In the genomic region with DNA sequence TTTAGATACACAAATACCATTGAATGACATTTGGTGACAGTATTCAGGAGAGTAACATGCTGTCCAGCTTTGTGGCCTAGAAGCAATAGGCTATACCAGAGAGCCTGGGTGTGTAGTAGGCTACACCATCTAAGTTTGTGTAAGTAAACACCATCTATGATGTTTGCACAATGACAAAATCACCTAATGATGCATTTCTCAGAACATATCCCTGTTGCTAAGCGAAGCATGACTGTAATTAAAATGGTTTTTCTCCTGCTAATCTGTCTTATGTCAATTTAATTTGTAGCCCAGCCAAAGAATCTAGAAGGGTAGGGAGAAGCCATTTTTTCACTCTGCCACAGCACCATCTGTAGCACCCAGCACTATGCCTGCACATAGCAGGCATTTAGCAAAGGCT, we compare ENCODE assay signal across 26 cellular contexts. TPM values are rescaled to one million over a fixed set of nuclear protein-coding genes. Genes with fewer than 3 reads are reported as not detected.
A peak's percentile ranks its signal among the peaks of the same experiment; 100 is the strongest.
DNase-seq lines count a peak whose midpoint lies in the region; ATAC-seq, FAIRE-seq and TF ChIP-seq lines count a peak whose summit lies in the region.
"Had no signal": no experiment of that assay in that cellular context is flagged by ENCODE, and none has a peak within 500 bp of the region (broad histone marks: within the 10 kb centered on the region; RNA-seq: fewer than 3 reads in every experiment).

No MANE protein-coding gene starts in this region.

- in situ Hi-C loops in K562 (cut with MboI): no loop called here

- H4K91ac ChIP-seq in neuronal stem cell (ENCODE audit: low read depth, low read length, poor library complexity): no peak overlapping the region

- no peaks in the 10 kb centered on the region for H3K36me3 ChIP-seq in K562 (ENCODE audit: control insufficient read depth, insufficient read depth, low read length)
- no peaks in the 10 kb centered on the region for H3K36me3 ChIP-seq in neuronal stem cell (replicated peaks in 1 of 2; ENCODE audit: control insufficient read depth in 2 of 2, insufficient read depth in 2 of 2, low read length in 2 of 2)
- H3K36me3 ChIP-seq: neutrophil, tibial artery had no signal

- CTCF ChIA-PET in K562 (lab: Yijun Ruan, JAX; ENCODE audit: low intra/inter-chr PET ratio): no interaction called here

- H3K27ac ChIP-seq in K562 (ENCODE audit: extremely low read depth, low read depth, low read length) (no peak overlapping the region), neuronal stem cell (replicated peaks; ENCODE audit: low read length) (no peak overlapping the region)
- H3K27ac ChIP-seq: GM23248, HL-60, neutrophil, tibial artery had no signal

- H4K20me1 ChIP-seq in K562 (replicated peaks; ENCODE audit: control insufficient read depth, insufficient read depth, low read length): no peaks in the 10 kb centered on the region

- no peak overlapping the region for H2BK12ac ChIP-seq in neuronal stem cell (ENCODE audit: low read length)

- TF ChIP-seq EP300 in K562 (IDR thresholded peaks at IDR 0.05; ENCODE audit: low read length): no peak

- no peak overlapping the region for H4K8ac ChIP-seq in neuronal stem cell (ENCODE audit: low read depth, low read length)

- H2BK120ac ChIP-seq in neuronal stem cell (ENCODE audit: low read depth, low read length): no peak overlapping the region

- peaks cover 5% of the 10 kb centered on the region for H3K9me1 ChIP-seq in K562 (ENCODE audit: control insufficient read depth, insufficient read depth, low read length)

- H2BK5ac ChIP-seq in neuronal stem cell (ENCODE audit: low read length): no peak overlapping the region

- H3K79me1 ChIP-seq in neuronal stem cell (ENCODE audit: low read depth, low read length): no peaks in the 10 kb centered on the region

- H3K14ac ChIP-seq in neuronal stem cell (ENCODE audit: low read length): no peak overlapping the region

- DNase-seq in DMS53 (lab: John Stamatoyannopoulos, UW): peak; percentile 56
- peak; percentile 33 for DNase-seq in NCI-H146 treated with DMSO at 0.1 percent for 48 hours (lab: John Stamatoyannopoulos, UW; ENCODE audit: unreplicated experiment)
- no peak for DNase-seq in K562 (ENCODE audit: extremely low read depth in 1 of 4, low spot score in 3 of 4)
- DNase-seq in neuronal stem cell (ENCODE audit: low spot score): no peak
- no peak for DNase-seq in GM19238 (ENCODE audit: insufficient read length, low spot score)
- DNase-seq in activated T-cell treated with anti-CD3 and anti-CD28 coated beads, Interleukin-2, amount 50 U/mL, for 48 hours: no peak
- DNase-seq in NOMO-1 treated with DMSO at 0.1 percent for 48 hours (lab: John Stamatoyannopoulos, UW; ENCODE audit: unreplicated experiment): no peak
- DNase-seq: activated CD4-positive, alpha-beta T cell treated with anti-CD3 and anti-CD28 coated beads, Interleukin-2, amount 50 U/mL, for 4 hours; activated CD8-positive, alpha-beta memory T cell treated with anti-CD3 and anti-CD28 coated beads, Interleukin-2, amount 50 U/mL, for 4 hours; AML-193; effector memory CD8-positive, alpha-beta T cell; GM23248; hippocampal formation; NCI-H1105; NCI-H345; stimulated activated CD4-positive, alpha-beta T cell treated with anti-CD3 and anti-CD28 coated beads, Interleukin-2, amount 100 ng/mL, for 48 hours; stimulated activated naive CD8-positive, alpha-beta T cell treated with anti-CD3 and anti-CD28 coated beads, Interleukin-15, Interleukin-2, amounts not matched to agents 100 U/mL and 50 U/mL, for 24 hours; T-helper 2 cell; tibial artery had no signal

- H3K79me2 ChIP-seq in K562 (ENCODE audit: control insufficient read depth, insufficient read depth, low read length): no peaks in the 10 kb centered on the region

- no peak overlapping the region for H3K9ac ChIP-seq in K562 (ENCODE audit: insufficient read depth in 1 of 2, low read depth in 2 of 2, low read length in 2 of 2)
- H3K9ac ChIP-seq in neuronal stem cell (ENCODE audit: low read depth, low read length, poor library complexity): no peak overlapping the region
- H3K9ac ChIP-seq: GM23248 had no signal

- BruUV-seq in K562 (replicated peaks; lab: Mats Ljungman, UMichigan): no TSS peak

- H2AFZ ChIP-seq in K562 (ENCODE audit: low read depth, low read length) (0 out of 2 replicates have a peak overlapping the region, but pooled peaks have one; percentile 26), neuronal stem cell (ENCODE audit: low read length) (peak overlapping the region; percentile 34)
- H2AFZ ChIP-seq: GM23248 had no signal

- no peak for TF ChIP-seq RAD21 in K562 (CRISPR knock-in tag; conservative IDR thresholded peaks at IDR 0.05 in 1 of 2, IDR thresholded peaks at IDR 0.05 in 1 of 2)

- no peak for ATAC-seq in K562
- ATAC-seq: effector memory CD8-positive, alpha-beta T cell; esophagus mucosa; stimulated activated naive CD8-positive, alpha-beta T cell treated with anti-CD3 and anti-CD28 coated beads, Interleukin-15, Interleukin-2, amounts not matched to agents 100 U/mL and 50 U/mL, for 24 hours had no signal

- no peak for FAIRE-seq in K562 (lab: Jason Lieb, UNC)
- FAIRE-seq: frontal cortex had no signal

- H3K4me2 ChIP-seq in K562 (ENCODE audit: insufficient read depth, low read length) (no peak overlapping the region), neuronal stem cell (ENCODE audit: insufficient read depth, low read length, poor library complexity, severe bottlenecking) (no peak overlapping the region)
- H3K4me2 ChIP-seq: smooth muscle cell had no signal

- H3K4me1 ChIP-seq in K562 (replicated peaks in 1 of 2; ENCODE audit: control insufficient read depth in 2 of 2, insufficient read depth in 2 of 2, low read length in 2 of 2) (peaks cover 8% of the 10 kb centered on the region in 2 experiments; a peak in 4 of 5 replicates), neuronal stem cell (ENCODE audit: control insufficient read depth in 2 of 2, insufficient read depth in 1 of 2, low read depth in 1 of 2, low read length in 2 of 2) (no peaks in the 10 kb centered on the region)

- no peak overlapping the region for H3K23ac ChIP-seq in neuronal stem cell (ENCODE audit: low read depth, low read length, poor library complexity)

- H3K4ac ChIP-seq in neuronal stem cell (ENCODE audit: low read length): no peak overlapping the region

- H3K4me3 ChIP-seq in K562: no peak overlapping the region
- H3K4me3 ChIP-seq in neuronal stem cell (ENCODE audit: low read length in 2 of 2): no peak overlapping the region
- H3K4me3 ChIP-seq: GM23248, smooth muscle cell, tibial artery had no signal

- no peak overlapping the region for H2BK15ac ChIP-seq in neuronal stem cell (ENCODE audit: low read length)

- TF ChIP-seq POLR2A in K562 (conservative IDR thresholded peaks at IDR 0.05): no peak

- H3K27me3 ChIP-seq in K562 (ENCODE audit: control insufficient read depth in 2 of 2, insufficient read depth in 2 of 2, low read length in 2 of 2) (no peaks in the 10 kb centered on the region), neuronal stem cell (ENCODE audit: control insufficient read depth in 3 of 3, insufficient read depth in 3 of 3, low read depth in 1 of 3, low read length in 3 of 3) (peaks cover 0 to 53% (median 0%) of the 10 kb centered on the region in 3 experiments)
- H3K27me3 ChIP-seq: tibial artery had no signal

- H2AK5ac ChIP-seq in neuronal stem cell (ENCODE audit: low read depth, low read length): no peak overlapping the region

- intact Hi-C loops in K562 (cut with micrococcal nuclease): no loop called here

- POLR2A ChIA-PET in K562 (lab: Yijun Ruan, JAX): interaction anchor here (1.3 kb wide), 1 partner anchor 28 kb away, joined by 3 read pairs; no protein-coding TSS in a partner anchor

- no peak for TF ChIP-seq CTCF in K562 (IDR thresholded peaks at IDR 0.05 in 2 of 3, conservative IDR thresholded peaks at IDR 0.05 in 1 of 3; ENCODE audit: insufficient read depth in 2 of 3, low read depth in 1 of 3, low read length in 3 of 3)

- 63% methylated on average over 1 of the region's 1 CpG for WGBS in K562 (ENCODE audit: insufficient coverage, low coverage, missing lambda C conversion rate)
- WGBS in neuronal stem cell (ENCODE audit: extremely low coverage in 2 of 2, insufficient read length in 2 of 2, insufficient replicate concordance in 1 of 2), 2 donors: no CpG with 5 or more reads among the region's 1 CpG

- H3K9me3 ChIP-seq in K562 (replicated peaks; ENCODE audit: control insufficient read depth, insufficient read depth, low read depth, low read length) (no peaks in the 10 kb centered on the region), neuronal stem cell (replicated peaks in 1 of 2; ENCODE audit: control insufficient read depth in 2 of 2, insufficient read depth in 1 of 2, low read depth in 1 of 2, low read length in 2 of 2) (no peaks in the 10 kb centered on the region)
- H3K9me3 ChIP-seq: neutrophil, tibial artery had no signal

- no peak overlapping the region for H3K18ac ChIP-seq in neuronal stem cell (ENCODE audit: low read length)

RNA-seq across cellular contexts. Expression of a gene that starts 2.0 kb away (rescaled TPM):
- total RNA-seq in K562 (2011; cell fraction: chromatin; rRNA removed; ENCODE audit: low replicate concordance): not detected in 2 replicates
- total RNA-seq in K562 (2011; cell fraction: nucleolus; rRNA removed): not detected in 2 replicates
- not detected in 2 replicates for total RNA-seq in K562 (2011; cell fraction: nucleoplasm; rRNA removed)
- total RNA-seq in K562 (2014; rRNA removed) (not detected in 2 replicates), K562 (2014; rRNA removed; fragmentation: Illumina TruSeq; extraction: Trizol) (not detected in 2 replicates), K562 (2015; rRNA removed; fragmentation: Illumina TruSeq; extraction: Trizol) (not detected in 2 replicates), K562 (2021) (not detected in 2 replicates)
- polyA plus RNA-seq in K562 (2011; rRNA removed) (not detected in 2 replicates), K562 (2014; fragmentation: Illumina TruSeq; extraction: Trizol) (not detected in 2 replicates), K562 (2014; fragmentation: Nextera tagmentation; extraction: Ambion mirVana) (not detected), K562 (2014; rRNA removed) (not detected in 2 replicates)
- not detected in 2 replicates for polyA plus RNA-seq in K562 (2011; cell fraction: cytosol; rRNA removed)
- not detected in 2 replicates for polyA plus RNA-seq in K562 (2011; cell fraction: nucleus; rRNA removed)
- not detected in 2 replicates for polyA plus RNA-seq in K562 (2012)
- polyA minus RNA-seq in K562 (2011; rRNA and poly(A)+ RNA removed): not detected in 2 replicates
- polyA minus RNA-seq in K562 (2011; cell fraction: cytosol; rRNA and poly(A)+ RNA removed): not detected in 2 replicates
- polyA minus RNA-seq in K562 (2011; cell fraction: nucleus; rRNA and poly(A)+ RNA removed): not detected in 2 replicates
- not detected for polyA plus RNA-seq in neuronal stem cell (2013, experiment 1 of 2)
- polyA plus RNA-seq in neuronal stem cell (2013, experiment 2 of 2): not detected
- total RNA-seq: esophagus mucosa, frontal cortex, GM23248, SK-MEL-5, smooth muscle cell had no signal
- polyA plus RNA-seq: GM23248, smooth muscle cell had no signal

RNA-seq across cellular contexts. Expression of a gene that starts 5.1 kb away (rescaled TPM):
- 82.6 and 114 TPM in 2 replicates for total RNA-seq in K562 (2011; cell fraction: chromatin; rRNA removed; ENCODE audit: low replicate concordance)
- total RNA-seq in K562 (2011; cell fraction: nucleolus; rRNA removed): 58.8 and 62.5 TPM in 2 replicates
- 60.2 and 63.7 TPM in 2 replicates for total RNA-seq in K562 (2011; cell fraction: nucleoplasm; rRNA removed)
- total RNA-seq in K562 (2014; rRNA removed) (10.5 and 14.4 TPM in 2 replicates), K562 (2014; rRNA removed; fragmentation: Illumina TruSeq; extraction: Trizol) (6.4 and 8.4 TPM in 2 replicates), K562 (2015; rRNA removed; fragmentation: Illumina TruSeq; extraction: Trizol) (9.2 and 10.8 TPM in 2 replicates), K562 (2021) (14.1 and 16.6 TPM in 2 replicates)
- polyA plus RNA-seq in K562 (2011; rRNA removed) (14.1 and 32.1 TPM in 2 replicates), K562 (2014; fragmentation: Illumina TruSeq; extraction: Trizol) (11.0 and 11.9 TPM in 2 replicates), K562 (2014; fragmentation: Nextera tagmentation; extraction: Ambion mirVana) (1 to 10 TPM; 1.4 TPM), K562 (2014; rRNA removed) (10.5 and 16.5 TPM in 2 replicates)
- polyA plus RNA-seq in K562 (2011; cell fraction: cytosol; rRNA removed): 9.2 and 12.7 TPM in 2 replicates
- polyA plus RNA-seq in K562 (2011; cell fraction: nucleus; rRNA removed): 162 and 212 TPM in 2 replicates
- polyA plus RNA-seq in K562 (2012): 12.9 and 29.3 TPM in 2 replicates
- polyA minus RNA-seq in K562 (2011; rRNA and poly(A)+ RNA removed): 16.0 and 26.5 TPM in 2 replicates
- polyA minus RNA-seq in K562 (2011; cell fraction: cytosol; rRNA and poly(A)+ RNA removed): 7.9 and 16.4 TPM in 2 replicates
- polyA minus RNA-seq in K562 (2011; cell fraction: nucleus; rRNA and poly(A)+ RNA removed): 23.0 and 48.5 TPM in 2 replicates
- polyA plus RNA-seq in neuronal stem cell (2013, experiment 1 of 2): 13.1 TPM
- 12.7 TPM for polyA plus RNA-seq in neuronal stem cell (2013, experiment 2 of 2)

RNA-seq across cellular contexts. Expression of a gene that starts 14.1 kb away (rescaled TPM):
- total RNA-seq in K562 (2011; cell fraction: chromatin; rRNA removed; ENCODE audit: low replicate concordance): 43.8 and 126 TPM in 2 replicates
- total RNA-seq in K562 (2011; cell fraction: nucleolus; rRNA removed): 112 and 139 TPM in 2 replicates
- total RNA-seq in K562 (2011; cell fraction: nucleoplasm; rRNA removed): 102 TPM in 2 replicates
- total RNA-seq in K562 (2014; rRNA removed): 122 and 150 TPM in 2 replicates
- total RNA-seq in K562 (2014; rRNA removed; fragmentation: Illumina TruSeq; extraction: Trizol): 76.6 and 99.9 TPM in 2 replicates
- total RNA-seq in K562 (2015; rRNA removed; fragmentation: Illumina TruSeq; extraction: Trizol): 90.0 and 93.1 TPM in 2 replicates
- 112 and 113 TPM in 2 replicates for total RNA-seq in K562 (2021)
- polyA plus RNA-seq in K562 (2011; rRNA removed): 38.4 and 66.9 TPM in 2 replicates
- 81.6 and 136 TPM in 2 replicates for polyA plus RNA-seq in K562 (2011; cell fraction: cytosol; rRNA removed)
- polyA plus RNA-seq in K562 (2011; cell fraction: nucleus; rRNA removed): 82.3 and 92.2 TPM in 2 replicates
- polyA plus RNA-seq in K562 (2012): 106 and 111 TPM in 2 replicates
- 136 and 137 TPM in 2 replicates for polyA plus RNA-seq in K562 (2014; fragmentation: Illumina TruSeq; extraction: Trizol)
- polyA plus RNA-seq in K562 (2014; fragmentation: Nextera tagmentation; extraction: Ambion mirVana): 10 to 100 TPM; 27.3 to 38.2 TPM
- polyA plus RNA-seq in K562 (2014; rRNA removed): 77.2 and 85.8 TPM in 2 replicates
- 31.2 and 45.6 TPM in 2 replicates for polyA minus RNA-seq in K562 (2011; rRNA and poly(A)+ RNA removed)
- 23.6 and 34.6 TPM in 2 replicates for polyA minus RNA-seq in K562 (2011; cell fraction: cytosol; rRNA and poly(A)+ RNA removed)
- polyA minus RNA-seq in K562 (2011; cell fraction: nucleus; rRNA and poly(A)+ RNA removed): 40.1 and 65.3 TPM in 2 replicates
- polyA plus RNA-seq in neuronal stem cell (2013, experiment 1 of 2): 46.7 TPM
- polyA plus RNA-seq in neuronal stem cell (2013, experiment 2 of 2): 47.1 TPM

RNA-seq across cellular contexts. Expression of a gene that starts 23.8 kb away (rescaled TPM):
- total RNA-seq in K562 (2011; cell fraction: chromatin; rRNA removed; ENCODE audit: low replicate concordance): 75.8 and 111 TPM in 2 replicates
- total RNA-seq in K562 (2011; cell fraction: nucleolus; rRNA removed): 69.5 and 70.0 TPM in 2 replicates
- 69.2 and 102 TPM in 2 replicates for total RNA-seq in K562 (2011; cell fraction: nucleoplasm; rRNA removed)
- total RNA-seq in K562 (2014; rRNA removed) (43.7 and 47.5 TPM in 2 replicates), K562 (2014; rRNA removed; fragmentation: Illumina TruSeq; extraction: Trizol) (73.1 and 76.5 TPM in 2 replicates), K562 (2015; rRNA removed; fragmentation: Illumina TruSeq; extraction: Trizol) (75.8 and 79.5 TPM in 2 replicates), K562 (2021) (45.8 and 51.4 TPM in 2 replicates)
- polyA plus RNA-seq in K562 (2011; rRNA removed) (51.5 and 57.9 TPM in 2 replicates), K562 (2014; fragmentation: Illumina TruSeq; extraction: Trizol) (94.7 and 105 TPM in 2 replicates), K562 (2014; fragmentation: Nextera tagmentation; extraction: Ambion mirVana) (10 to 100 TPM; 82.1 to 90.8 TPM), K562 (2014; rRNA removed) (53.9 and 59.3 TPM in 2 replicates)
- 29.4 and 32.0 TPM in 2 replicates for polyA plus RNA-seq in K562 (2011; cell fraction: cytosol; rRNA removed)
- 51.1 and 51.7 TPM in 2 replicates for polyA plus RNA-seq in K562 (2011; cell fraction: nucleus; rRNA removed)
- polyA plus RNA-seq in K562 (2012): 27.1 and 86.2 TPM in 2 replicates
- polyA minus RNA-seq in K562 (2011; rRNA and poly(A)+ RNA removed): 72.9 and 74.3 TPM in 2 replicates
- 17.4 and 29.2 TPM in 2 replicates for polyA minus RNA-seq in K562 (2011; cell fraction: cytosol; rRNA and poly(A)+ RNA removed)
- polyA minus RNA-seq in K562 (2011; cell fraction: nucleus; rRNA and poly(A)+ RNA removed): 49.8 and 60.9 TPM in 2 replicates
- 17.6 TPM for polyA plus RNA-seq in neuronal stem cell (2013, experiment 1 of 2)
- 17.2 TPM for polyA plus RNA-seq in neuronal stem cell (2013, experiment 2 of 2)

RNA-seq across cellular contexts. Expression of a gene that starts 41.7 kb away (rescaled TPM):
- total RNA-seq in K562 (2011; cell fraction: chromatin; rRNA removed; ENCODE audit: low replicate concordance): 1.4 TPM in 1 of 2 replicates, not detected in the other
- 3.0 TPM in 2 replicates for total RNA-seq in K562 (2011; cell fraction: nucleolus; rRNA removed)
- 0.53 and 0.88 TPM in 2 replicates for total RNA-seq in K562 (2011; cell fraction: nucleoplasm; rRNA removed)
- total RNA-seq in K562 (2014; rRNA removed) (3.1 and 3.8 TPM in 2 replicates), K562 (2014; rRNA removed; fragmentation: Illumina TruSeq; extraction: Trizol) (not detected in 2 replicates), K562 (2015; rRNA removed; fragmentation: Illumina TruSeq; extraction: Trizol) (0.14 and 0.19 TPM in 2 replicates), K562 (2021) (3.6 and 5.2 TPM in 2 replicates)
- polyA plus RNA-seq in K562 (2011; rRNA removed) (0.39 and 0.76 TPM in 2 replicates), K562 (2014; fragmentation: Illumina TruSeq; extraction: Trizol) (0.17 TPM in 1 of 2 replicates, not detected in the other), K562 (2014; fragmentation: Nextera tagmentation; extraction: Ambion mirVana) (not detected), K562 (2014; rRNA removed) (4.4 and 4.5 TPM in 2 replicates)
- polyA plus RNA-seq in K562 (2011; cell fraction: cytosol; rRNA removed): 1.3 and 4.1 TPM in 2 replicates
- polyA plus RNA-seq in K562 (2011; cell fraction: nucleus; rRNA removed): 6.5 and 10.9 TPM in 2 replicates
- 0.95 and 3.3 TPM in 2 replicates for polyA plus RNA-seq in K562 (2012)
- 0.35 TPM in 1 of 2 replicates, not detected in the other for polyA minus RNA-seq in K562 (2011; rRNA and poly(A)+ RNA removed)
- polyA minus RNA-seq in K562 (2011; cell fraction: cytosol; rRNA and poly(A)+ RNA removed): not detected in 2 replicates
- polyA minus RNA-seq in K562 (2011; cell fraction: nucleus; rRNA and poly(A)+ RNA removed): 3.1 and 3.8 TPM in 2 replicates
- 1.8 TPM for polyA plus RNA-seq in neuronal stem cell (2013, experiment 1 of 2)
- polyA plus RNA-seq in neuronal stem cell (2013, experiment 2 of 2): 1.7 TPM
- total RNA-seq: activated T-helper 2 cell treated with anti-CD3 and anti-CD28 coated beads, Interferon-gamma antibody, Interleukin-2, Interleukin-4, amounts not matched to agents 10 μg/mL and 5 μg/mL and 100 μg/mL, durations not matched to agents 14 hours and 24 hours and 36 hours; esophagus mucosa; GM23248; SK-MEL-5; smooth muscle cell had no signal
- polyA plus RNA-seq: GM23248 had no signal

Comparison
In these comparisons a context has a peak if more than half of its experiments do, and no peak if none do; other contexts are left out.
1. DNase-seq: peak in DMS53 (single experiment) and NCI-H146 treated with DMSO at 0.1 percent for 48 hours (single experiment); none in K562 (0 of 4), neuronal stem cell (single experiment), GM19238 (single experiment), activated T-cell treated with anti-CD3 and anti-CD28 coated beads, Interleukin-2, amount 50 U/mL, for 48 hours (0 of 2) and NOMO-1 treated with DMSO at 0.1 percent for 48 hours (single experiment).